Comparison of ENCODE assay signal across 2 cellular contexts in the genomic region with DNA sequence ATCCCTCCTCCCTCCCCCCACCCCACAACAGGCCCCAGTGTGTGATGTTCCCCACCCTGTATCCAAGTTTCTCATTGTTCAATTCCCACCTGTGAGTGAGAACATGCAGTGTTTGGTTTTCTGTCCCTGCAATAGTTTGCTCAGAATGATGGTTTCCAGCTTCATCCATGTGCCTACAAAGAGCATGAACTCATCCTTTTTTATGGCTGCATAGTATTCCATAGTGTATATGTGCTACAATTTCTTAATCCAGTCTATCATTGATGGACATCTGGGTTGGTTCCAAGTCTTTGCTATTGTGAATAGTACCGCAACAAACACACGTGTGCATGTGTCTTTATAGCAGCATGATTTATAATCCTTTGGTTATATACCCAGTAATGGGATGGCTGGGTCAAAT.
DNase-seq lines count a peak whose midpoint lies in the region; ATAC-seq, FAIRE-seq and TF ChIP-seq lines count a peak whose summit lies in the region.
"Not testable (repeated sequence)": the region's sequence is repeated elsewhere in the genome, so short reads cannot be mapped to it uniquely, and the experiment has no call there.

No MANE protein-coding gene starts in this region.

- H3K79me2 ChIP-seq in K562 (ENCODE audit: control insufficient read depth, insufficient read depth, low read length): not testable (repeated sequence)

- not testable (repeated sequence) for H3K9ac ChIP-seq in K562 (ENCODE audit: insufficient read depth in 1 of 2, low read depth in 2 of 2, low read length in 2 of 2)

- H3K27me3 ChIP-seq in K562 (ENCODE audit: control insufficient read depth in 2 of 2, insufficient read depth in 2 of 2, low read length in 2 of 2): not testable (repeated sequence)

- not testable (repeated sequence) for TF ChIP-seq POLR2A in K562 (conservative IDR thresholded peaks at IDR 0.05)

- H3K4me2 ChIP-seq in K562 (ENCODE audit: insufficient read depth, low read length): not testable (repeated sequence)

- DNase-seq in K562 (ENCODE audit: extremely low read depth in 1 of 4, low spot score in 3 of 4): not testable (repeated sequence)

- CTCF ChIA-PET in HEK293 (lab: Yijun Ruan, JAX); K562 (lab: Yijun Ruan, JAX; ENCODE audit: low intra/inter-chr PET ratio): not testable (repeated sequence)

- H3K4me3 ChIP-seq in HEK293 (ENCODE audit: low read depth, low read length); K562: not testable (repeated sequence)

- not testable (repeated sequence) for H3K9me3 ChIP-seq in HEK293 (ENCODE audit: control insufficient read depth, insufficient read depth, low read depth, low read length); K562 (replicated peaks; ENCODE audit: control insufficient read depth, insufficient read depth, low read depth, low read length)

- TF ChIP-seq EP300 in K562 (IDR thresholded peaks at IDR 0.05; ENCODE audit: low read length): not testable (repeated sequence)

- H4K20me1 ChIP-seq in K562 (replicated peaks; ENCODE audit: control insufficient read depth, insufficient read depth, low read length): not testable (repeated sequence)

- H2AFZ ChIP-seq in K562 (ENCODE audit: low read depth, low read length): not testable (repeated sequence)

- in situ Hi-C loops in K562 (cut with MboI): not testable (repeated sequence)

- not testable (repeated sequence) for ATAC-seq in K562

- not testable (repeated sequence) for H3K36me3 ChIP-seq in HEK293 (ENCODE audit: control insufficient read depth in 2 of 2, insufficient read depth in 1 of 2, low read length in 2 of 2); K562 (ENCODE audit: control insufficient read depth, insufficient read depth, low read length)

- intact Hi-C loops in K562 (cut with micrococcal nuclease): not testable (repeated sequence)

- H3K27ac ChIP-seq in HEK293 (ENCODE audit: extremely low read depth, low read depth, low read length); K562 (ENCODE audit: extremely low read depth, low read depth, low read length): not testable (repeated sequence)

- not testable (repeated sequence) for H3K9me1 ChIP-seq in K562 (ENCODE audit: control insufficient read depth, insufficient read depth, low read length)

- not testable (repeated sequence) for TF ChIP-seq CTCF in HEK293 (tag by site-specific recombination; IDR thresholded peaks at IDR 0.05); K562 (IDR thresholded peaks at IDR 0.05 in 2 of 3, conservative IDR thresholded peaks at IDR 0.05 in 1 of 3; ENCODE audit: insufficient read depth in 2 of 3, low read depth in 1 of 3, low read length in 3 of 3)

- H3K4me1 ChIP-seq in HEK293 (ENCODE audit: control insufficient read depth, insufficient read depth, low read length); K562 (replicated peaks in 1 of 2; ENCODE audit: control insufficient read depth in 2 of 2, insufficient read depth in 2 of 2, low read length in 2 of 2): not testable (repeated sequence)

- BruUV-seq in K562 (replicated peaks; lab: Mats Ljungman, UMichigan): not testable (repeated sequence)

- TF ChIP-seq RAD21 in K562 (CRISPR knock-in tag; conservative IDR thresholded peaks at IDR 0.05 in 1 of 2, IDR thresholded peaks at IDR 0.05 in 1 of 2): not testable (repeated sequence)

- POLR2A ChIA-PET in HEK293 (lab: Yijun Ruan, JAX); K562 (lab: Yijun Ruan, JAX): not testable (repeated sequence)

- 0% methylated on average over 2 of the region's 2 CpGs for WGBS in K562 (ENCODE audit: insufficient coverage, low coverage, missing lambda C conversion rate)

- FAIRE-seq in K562 (lab: Jason Lieb, UNC): not testable (repeated sequence)

TF ChIP-seq in HEK293, 187 proteins besides CTCF, POLR2A, EP300 and RAD21:
- TF ChIP-seq ZNF146 (tag by site-specific recombination; IDR thresholded peaks at IDR 0.05): peak; percentile 52; the same call in 1 of the 2 replicates

TF ChIP-seq in K562, 482 proteins besides CTCF, POLR2A, EP300 and RAD21:
- peak; percentile 79 for TF ChIP-seq ZNF146 (CRISPR knock-in tag; IDR thresholded peaks at IDR 0.05; ENCODE audit: unreplicated experiment)
